In genomic region chr6:41092421-41093140, GRCh38 we compare ENCODE assay signal across 9 cellular contexts. TPM values are rescaled to one million over a fixed set of nuclear protein-coding genes. Genes with fewer than 3 reads are reported as not detected.
DNase-seq lines count a peak whose midpoint lies in the region; ATAC-seq and TF ChIP-seq lines count a peak whose summit lies in the region.
"Had no signal": no experiment of that assay in that cellular context is flagged by ENCODE, and none has a peak within 500 bp of the region (broad histone marks: within the 10 kb centered on the region; RNA-seq: fewer than 3 reads in every experiment).

No MANE protein-coding gene starts in this region.

- H3K4me1 ChIP-seq in heart right ventricle, result peaks cover 0 to 13% (median under 1%) of the 10 kb centered on the region in 9 donors

- no peaks in the 10 kb centered on the region for H3K4me1 Mint-ChIP-seq in type B pancreatic cell (ENCODE audit: unreplicated experiment)

- peaks cover 0 to 100% (median 60%) of the 10 kb centered on the region in 9 donors for H3K36me3 ChIP-seq in heart right ventricle

- H3K4me3 Mint-ChIP-seq in type B pancreatic cell, result no peak overlapping the region
- H3K4me3 Mint-ChIP-seq: central memory CD8-positive, alpha-beta T cell had no signal

- whole genome bisulfite sequencing in heart right ventricle, 2 donors, result 91 to 94% methylated on average over 4 of the region's 4 CpGs

- ATAC-seq in heart right ventricle (no peak), left cardiac atrium (no peak), GM21717 (IDR thresholded peaks at IDR 0.05; ENCODE audit: unreplicated experiment) (no peak)

- intact Hi-C loops in heart right ventricle (cut with DNase I) (loop anchor here in 8 of 10 donors (5.0 to 10.0 kb wide), 2 partner anchors 222 to 225 kb away; no protein-coding TSS in a partner anchor), left cardiac atrium (cut with DNase I) (loop anchor here in 1 of 2 donors (10.0 kb wide), 1 partner anchor 222 kb away; no protein-coding TSS in a partner anchor)

- H3K27me3 ChIP-seq in heart right ventricle, result no peaks in the 10 kb centered on the region

- H3K27ac Mint-ChIP-seq in type B pancreatic cell, result no peak overlapping the region

- H3K9me3 Mint-ChIP-seq in type B pancreatic cell, result no peaks in the 10 kb centered on the region
- H3K9me3 Mint-ChIP-seq: central memory CD8-positive, alpha-beta T cell had no signal

- H3K36me3 Mint-ChIP-seq in type B pancreatic cell, result peaks cover 42% of the 10 kb centered on the region

- no peaks in the 10 kb centered on the region for H3K9me3 ChIP-seq in heart right ventricle

- DNase-seq in heart right ventricle (no peak), left cardiac atrium (no peak), NCI-H2029 treated with DMSO at 0.1 percent for 48 hours (lab: John Stamatoyannopoulos, UW) (peak; percentile 52), choroid plexus epithelial cell (ENCODE audit: low read depth) (peak; percentile 72), type B pancreatic cell (ENCODE audit: extremely low spot score, unreplicated experiment) (no peak), HPDE6-E6E7 (ENCODE audit: extremely low spot score) (no peak), substantia nigra (lab: John Stamatoyannopoulos, UW) (no peak)

- TF ChIP-seq CTCF in heart right ventricle (IDR thresholded peaks at IDR 0.05) (peak in 6 of 9 donors; percentile 19 to 41 (median 29)), choroid plexus epithelial cell (conservative IDR thresholded peaks at IDR 0.05; ENCODE audit: low read depth, low read length) (peak; percentile 62), type B pancreatic cell (conservative IDR thresholded peaks at IDR 0.05) (peak; percentile 67)

- no peaks in the 10 kb centered on the region for H3K27me3 Mint-ChIP-seq in type B pancreatic cell
- H3K27me3 Mint-ChIP-seq: central memory CD8-positive, alpha-beta T cell had no signal

- no peak overlapping the region for H3K4me3 ChIP-seq in heart right ventricle
- H3K4me3 ChIP-seq in choroid plexus epithelial cell (ENCODE audit: low read depth, low read length), result no peak overlapping the region

- no peak overlapping the region for H3K27ac ChIP-seq in heart right ventricle
- H3K27ac ChIP-seq in substantia nigra (ENCODE audit: low read depth, low read length, poor library complexity, severe bottlenecking), result no peak overlapping the region

RNA-seq across cellular contexts. Expression of gene NFYA, which starts 19.8 kb away (rescaled TPM):
- 10 to 100 TPM in 7 of 10 donors, 1 to 10 TPM in 3; 8.9 to 12.0 (median 10.5) TPM for total RNA-seq in heart right ventricle
- polyA plus RNA-seq in heart right ventricle, result 1 to 10 TPM; 4.2 to 6.1 TPM
- 10 to 100 TPM; 11.5 to 11.8 TPM for total RNA-seq in left cardiac atrium
- 31.4 and 40.4 TPM in 2 replicates for total RNA-seq in type B pancreatic cell (ENCODE audit: low replicate concordance)

RNA-seq across cellular contexts. Expression of gene OARD1, which starts 20.4 kb away (rescaled TPM):
- total RNA-seq in heart right ventricle, result 10 to 100 TPM; 13.7 to 24.7 (median 16.6) TPM
- polyA plus RNA-seq in heart right ventricle, result 10 to 100 TPM; 22.7 to 31.2 TPM
- total RNA-seq in left cardiac atrium, result 10 to 100 TPM; 13.9 to 16.3 TPM
- total RNA-seq in type B pancreatic cell (ENCODE audit: low replicate concordance), result 30.7 and 33.7 TPM in 2 replicates

RNA-seq across cellular contexts. Expression of gene APOBEC2, which starts 39.6 kb away (rescaled TPM):
- total RNA-seq in heart right ventricle, result 100 to 1,000 TPM; 174 to 307 (median 224) TPM
- 100 to 1,000 TPM in 1 of 2 donors, 10 to 100 TPM in 1; 79.0 to 134 TPM for polyA plus RNA-seq in heart right ventricle
- 100 to 1,000 TPM in 1 of 2 donors, 10 to 100 TPM in 1; 42.1 to 103 TPM for total RNA-seq in left cardiac atrium
- total RNA-seq in type B pancreatic cell (ENCODE audit: low replicate concordance), result 0.64 and 1.5 TPM in 2 replicates

RNA-seq across cellular contexts. Expression of gene TSPO2, which starts 50.3 kb away (rescaled TPM):
- total RNA-seq in heart right ventricle (not detected), left cardiac atrium (not detected), type B pancreatic cell (ENCODE audit: low replicate concordance) (not detected in 2 replicates)
- polyA plus RNA-seq in heart right ventricle, result not detected

RNA-seq across cellular contexts. Expression of gene UNC5CL, which starts 53.6 kb away (rescaled TPM):
- under 1 TPM; 0.19 to 0.81 (median 0.45) TPM for total RNA-seq in heart right ventricle
- polyA plus RNA-seq in heart right ventricle, result 1 to 10 TPM in 1 of 2 donors, under 1 TPM in 1; 0.42 to 1.9 TPM
- under 1 TPM; 0.27 to 0.86 TPM for total RNA-seq in left cardiac atrium
- 3.1 and 5.1 TPM in 2 replicates for total RNA-seq in type B pancreatic cell (ENCODE audit: low replicate concordance)

Comparison
In these comparisons a context has a peak if more than half of its experiments do, and no peak if none do; other contexts are left out.
1. DNase-seq: peak in NCI-H2029 treated with DMSO at 0.1 percent for 48 hours (single experiment) and choroid plexus epithelial cell (single experiment); none in heart right ventricle (0 of 2), left cardiac atrium (single experiment), type B pancreatic cell (single experiment), HPDE6-E6E7 (single experiment) and substantia nigra (0 of 49).
2. RNA of gene APOBEC2, which starts 39.6 kb away (total RNA-seq): 174 to 307 TPM in heart right ventricle and 42.1 to 103 TPM in left cardiac atrium; 0.64 to 1.5 TPM in type B pancreatic cell; every median in the first group is over 10 times any median in the second.
3. Peak in every context shown above with its lines, with median percentiles within 50 percentile points of each other: CTCF ChIP-seq.